Comparison of ENCODE assay signal across 8 cellular contexts in the genomic region with DNA sequence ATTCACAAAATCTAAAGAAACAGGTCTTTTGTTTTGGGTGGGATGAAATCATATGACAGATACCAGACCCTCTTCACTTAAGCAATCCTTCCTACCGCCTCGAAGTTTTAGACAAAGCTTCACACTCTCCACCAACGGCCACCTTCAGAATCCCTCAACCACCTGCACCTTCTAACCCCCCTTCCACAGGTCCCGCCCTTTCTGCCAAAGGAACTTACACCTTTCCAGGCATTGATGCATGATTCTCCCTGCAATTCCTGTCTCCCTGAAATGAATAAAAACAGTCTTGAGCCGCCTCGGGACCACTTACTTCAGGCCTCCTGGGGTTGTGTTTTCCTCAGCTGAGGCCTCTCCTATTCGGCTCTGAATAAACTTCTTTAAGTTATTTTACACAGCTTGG. TPM values are rescaled to one million over a fixed set of nuclear protein-coding genes. Genes with fewer than 3 reads are reported as not detected.
DNase-seq lines count a peak whose midpoint lies in the region; ATAC-seq, FAIRE-seq and TF ChIP-seq lines count a peak whose summit lies in the region.

No MANE protein-coding gene starts in this region.

- H3K4me3 ChIP-seq in GM12878 (peak overlapping the region; percentile 78), right lobe of liver (peak overlapping the region; percentile 68 to 93 (median 87)), tibial artery (peak overlapping the region; percentile 83 to 98)

- in situ Hi-C loops in GM12878 (cut with MboI): no loop called here

- intact Hi-C loops in GM12878 (cut with micrococcal nuclease; ENCODE audit: unreplicated experiment): no loop called here
- intact Hi-C loops in right lobe of liver (cut with DNase I): no loop called here
- intact Hi-C loops in tibial artery (cut with DNase I; ENCODE audit: low total_unique reads): no loop called here

- FAIRE-seq in GM12878 (lab: Jason Lieb, UNC): no peak

- H3K4me1 Mint-ChIP-seq in activated T-cell treated with anti-CD3 and anti-CD28 coated beads, Interleukin-2, amount 50 U/mL, for 4 hours (ENCODE audit: low read depth): peaks cover 10% of the 10 kb centered on the region

- RAD21 ChIA-PET in GM12878 (lab: Charles Lee; ENCODE audit: unreplicated experiment): interaction anchor here (1.0 kb wide), 1 partner anchor 71 kb away, joined by 3 read pairs; no protein-coding TSS in a partner anchor

- TF ChIP-seq EP300 in GM12878 (IDR thresholded peaks at IDR 0.05; ENCODE audit: borderline replicate concordance in 1 of 2, control insufficient read depth in 1 of 2, low read depth in 2 of 2, low read length in 2 of 2): no peak

- CTCF ChIA-PET in GM12878 (lab: Yijun Ruan, JAX): interaction anchor here (0.5 to 3.0 kb wide), 4 partner anchors 19 to 110 kb away, joined by 3 to 14 read pairs (median 4); a partner anchor contains a TSS

- no peak overlapping the region; the same call in 1 of the 2 replicates for H3K27ac ChIP-seq in GM12878 (ENCODE audit: control insufficient read depth, insufficient read depth)
- peak overlapping the region in 2 of 3 donors; percentile 88 to 91 for H3K27ac ChIP-seq in right lobe of liver
- peak overlapping the region; percentile 94 to 97 for H3K27ac ChIP-seq in tibial artery

- H3K27me3 ChIP-seq in GM12878 (replicated peaks in 1 of 2; ENCODE audit: control insufficient read depth in 2 of 2, insufficient read depth in 2 of 2, low read length in 1 of 2): no peaks in the 10 kb centered on the region
- no peaks in the 10 kb centered on the region for H3K27me3 ChIP-seq in right lobe of liver
- H3K27me3 ChIP-seq in tibial artery: no peaks in the 10 kb centered on the region

- H3K4me1 ChIP-seq in GM12878 (ENCODE audit: control insufficient read depth, insufficient read depth, low read length): no peaks in the 10 kb centered on the region
- H3K4me1 ChIP-seq in right lobe of liver: peaks cover 0 to 12% (median 0%) of the 10 kb centered on the region in 4 donors
- H3K4me1 ChIP-seq in tibial artery: peaks cover 0 to 18% (median 7%) of the 10 kb centered on the region in 4 donors

- BruUV-seq in GM12878 (replicated peaks; lab: Mats Ljungman, UMichigan): no TSS peak

- no peak for TF ChIP-seq RAD21 in GM12878 (IDR thresholded peaks at IDR 0.05; ENCODE audit: insufficient read depth, low read depth, low read length)

- no peak for DNase-seq in activated T-cell treated with anti-CD3 and anti-CD28 coated beads, Interleukin-2, amount 50 U/mL, for 4 hours
- no peak for DNase-seq in activated T-cell treated with anti-CD3 and anti-CD28 coated beads, Interleukin-2, amount 50 U/mL, for 48 hours
- DNase-seq in GM12878 (ENCODE audit: low read depth, low spot score) (no peak), right lobe of liver (no peak), tibial artery (no peak), D341Med (ENCODE audit: low spot score) (no peak)
- no peak for DNase-seq in activated CD8-positive, alpha-beta memory T cell treated with anti-CD3 and anti-CD28 coated beads, Interleukin-2, amount 50 U/mL, for 48 hours

- SMC1A ChIA-PET in GM12878 (lab: Charles Lee; ENCODE audit: uncharacterized antibody, unreplicated experiment): interaction anchor here (0.9 to 1.0 kb wide), 2 partner anchors 43 to 47 kb away, joined by 3 read pairs; no protein-coding TSS in a partner anchor

- TF ChIP-seq POLR2A in GM12878 (IDR thresholded peaks at IDR 0.05; ENCODE audit: low read depth, low read length) (no peak), right lobe of liver (IDR thresholded peaks at IDR 0.05) (no peak)

- POLR2A ChIA-PET in GM12878 (lab: Charles Lee): no interaction called here

- H3K36me3 ChIP-seq in GM12878 (ENCODE audit: control insufficient read depth in 2 of 2, insufficient read depth in 2 of 2, low read length in 1 of 2) (no peaks in the 10 kb centered on the region), right lobe of liver (no peaks in the 10 kb centered on the region), tibial artery (no peaks in the 10 kb centered on the region)

- no peaks in the 10 kb centered on the region for H4K20me1 ChIP-seq in GM12878 (ENCODE audit: control insufficient read depth, insufficient read depth)

- H2AFZ ChIP-seq in GM12878 (ENCODE audit: control insufficient read depth, low read depth, low read length): no peak overlapping the region

- H3K36me3 Mint-ChIP-seq in activated T-cell treated with anti-CD3 and anti-CD28 coated beads, Interleukin-2, amount 50 U/mL, for 4 hours (ENCODE audit: insufficient read depth): no peaks in the 10 kb centered on the region

- TF ChIP-seq CTCF in GM12878 (IDR thresholded peaks at IDR 0.05 in 2 of 3, conservative IDR thresholded peaks at IDR 0.05 in 1 of 3; ENCODE audit: control insufficient read depth in 2 of 3, extremely low read depth in 1 of 3, insufficient read depth in 1 of 3, low read depth in 3 of 3, low read length in 3 of 3) (no peak), right lobe of liver (IDR thresholded peaks at IDR 0.05) (no peak), tibial artery (IDR thresholded peaks at IDR 0.05) (no peak)

- H3K9me3 Mint-ChIP-seq in activated T-cell treated with anti-CD3 and anti-CD28 coated beads, Interleukin-2, amount 50 U/mL, for 4 hours: no peaks in the 10 kb centered on the region

- no peaks in the 10 kb centered on the region; the same call in 2 of the 3 replicates for H3K9me3 ChIP-seq in GM12878 (replicated peaks; ENCODE audit: control insufficient read depth, insufficient read depth, low read length)
- H3K9me3 ChIP-seq in right lobe of liver: no peaks in the 10 kb centered on the region
- no peaks in the 10 kb centered on the region for H3K9me3 ChIP-seq in tibial artery

- H3K9ac ChIP-seq in GM12878 (ENCODE audit: control insufficient read depth, insufficient read depth, low read length): peak overlapping the region; percentile 87; the same call in 1 of the 2 replicates

- peak overlapping the region; percentile 49 for H3K4me3 Mint-ChIP-seq in activated T-cell treated with anti-CD3 and anti-CD28 coated beads, Interleukin-2, amount 50 U/mL, for 4 hours

- H3K27me3 Mint-ChIP-seq in activated T-cell treated with anti-CD3 and anti-CD28 coated beads, Interleukin-2, amount 50 U/mL, for 4 hours (ENCODE audit: low read depth): peaks cover 6% of the 10 kb centered on the region

- H3K79me2 ChIP-seq in GM12878 (ENCODE audit: control insufficient read depth, insufficient read depth, low read length): no peaks in the 10 kb centered on the region; the same call in none of the 2 replicates

- peak overlapping the region; percentile 82 for H3K4me2 ChIP-seq in GM12878 (ENCODE audit: control insufficient read depth, insufficient read depth)

- WGBS in GM12878 (ENCODE audit: insufficient coverage, insufficient replicate concordance, low lambda C conversion rate, missing lambda C conversion rate): 95% methylated on average over 7 of the region's 7 CpGs
- 38% methylated on average over 6 of the region's 7 CpGs for WGBS in right lobe of liver (ENCODE audit: insufficient coverage, low coverage, low lambda C conversion rate, missing lambda C conversion rate)

- ATAC-seq in activated T-cell treated with anti-CD3 and anti-CD28 coated beads, Interleukin-2, amount 50 U/mL, for 4 hours: no peak
- ATAC-seq in GM12878 (no peak), right lobe of liver (no peak), GM19328 (IDR thresholded peaks at IDR 0.05; ENCODE audit: unreplicated experiment) (no peak)

RNA-seq across cellular contexts. Expression of a gene that starts 0.9 kb away (rescaled TPM):
- under 1 TPM; 0.16 to 0.57 (median 0.51) TPM for total RNA-seq in activated T-cell treated with anti-CD3 and anti-CD28 coated beads, Interleukin-2, amount 50 U/mL, for 4 hours
- total RNA-seq in GM12878 (2013; cell fraction: nucleolus; rRNA removed): 13.9 and 16.3 TPM in 2 replicates
- total RNA-seq in GM12878 (2014; rRNA removed): 0.79 and 0.82 TPM in 2 replicates
- 1.5 and 1.8 TPM in 2 replicates for total RNA-seq in GM12878 (2014; rRNA removed; fragmentation: Illumina TruSeq; extraction: Trizol)
- 1.2 and 1.3 TPM in 2 replicates for total RNA-seq in GM12878 (2021)
- polyA plus RNA-seq in GM12878 (2011; ENCODE audit: low read depth): 3.3 TPM
- polyA plus RNA-seq in GM12878 (2011; rRNA removed): 0.95 and 1.0 TPM in 2 replicates
- polyA plus RNA-seq in GM12878 (2011; cell fraction: cytosol; rRNA removed): 0.32 and 0.34 TPM in 2 replicates
- polyA plus RNA-seq in GM12878 (2011; cell fraction: nucleus; rRNA removed): 1.5 and 1.6 TPM in 2 replicates
- 3.2 and 5.3 TPM in 2 replicates for polyA plus RNA-seq in GM12878 (2012)
- 2.0 and 2.5 TPM in 2 replicates for polyA plus RNA-seq in GM12878 (2014; fragmentation: Illumina TruSeq; extraction: Trizol)
- polyA plus RNA-seq in GM12878 (2014; fragmentation: Nextera tagmentation; extraction: Ambion mirVana): 1 to 10 TPM; 1.7 to 1.8 TPM
- polyA plus RNA-seq in GM12878 (2014; rRNA removed): 1.0 and 1.3 TPM in 2 replicates
- polyA plus RNA-seq in GM12878 (2016; fragmentation: Nextera tagmentation; extraction: Ambion mirVana): 1 to 10 TPM; 2.5 to 2.9 TPM
- polyA minus RNA-seq in GM12878 (2011; rRNA and poly(A)+ RNA removed): 1.3 and 1.8 TPM in 2 replicates
- not detected in 2 replicates for polyA minus RNA-seq in GM12878 (2011; cell fraction: cytosol; rRNA and poly(A)+ RNA removed)
- 0.60 and 1.1 TPM in 2 replicates for polyA minus RNA-seq in GM12878 (2011; cell fraction: nucleus; rRNA and poly(A)+ RNA removed)
- total RNA-seq in right lobe of liver: 1 to 10 TPM; 1.1 to 7.4 (median 2.5) TPM

RNA-seq across cellular contexts. Expression of a gene that starts 18.2 kb away (rescaled TPM):
- under 1 TPM; 0.13 to 0.28 (median 0.19) TPM for total RNA-seq in activated T-cell treated with anti-CD3 and anti-CD28 coated beads, Interleukin-2, amount 50 U/mL, for 4 hours
- total RNA-seq in GM12878 (2013; cell fraction: nucleolus; rRNA removed): 24.9 and 26.8 TPM in 2 replicates
- total RNA-seq in GM12878 (2014; rRNA removed) (0.68 and 1.3 TPM in 2 replicates), GM12878 (2014; rRNA removed; fragmentation: Illumina TruSeq; extraction: Trizol) (1.1 and 1.7 TPM in 2 replicates), GM12878 (2021) (0.74 TPM in 2 replicates), right lobe of liver (under 1 TPM in 4 of 6 experiments, not detected in 2; 0.29 to 0.32 (median 0.31) TPM)
- polyA plus RNA-seq in GM12878 (2011; ENCODE audit: low read depth): 0.43 TPM
- polyA plus RNA-seq in GM12878 (2011; rRNA removed) (1.3 and 1.8 TPM in 2 replicates), GM12878 (2014; fragmentation: Illumina TruSeq; extraction: Trizol) (0.63 and 0.97 TPM in 2 replicates), GM12878 (2014; fragmentation: Nextera tagmentation; extraction: Ambion mirVana) (under 1 TPM; 0.24 to 0.79 TPM), GM12878 (2014; rRNA removed) (0.30 and 0.33 TPM in 2 replicates), GM12878 (2016; fragmentation: Nextera tagmentation; extraction: Ambion mirVana) (under 1 TPM; 0.44 to 0.82 TPM)
- 0.52 and 0.69 TPM in 2 replicates for polyA plus RNA-seq in GM12878 (2011; cell fraction: cytosol; rRNA removed)
- polyA plus RNA-seq in GM12878 (2011; cell fraction: nucleus; rRNA removed): 1.2 TPM in 2 replicates
- polyA plus RNA-seq in GM12878 (2012): 0.79 and 0.83 TPM in 2 replicates
- 2.6 and 3.7 TPM in 2 replicates for polyA minus RNA-seq in GM12878 (2011; rRNA and poly(A)+ RNA removed)
- 0.52 and 1.7 TPM in 2 replicates for polyA minus RNA-seq in GM12878 (2011; cell fraction: cytosol; rRNA and poly(A)+ RNA removed)
- polyA minus RNA-seq in GM12878 (2011; cell fraction: nucleus; rRNA and poly(A)+ RNA removed): 1.7 and 2.1 TPM in 2 replicates

RNA-seq across cellular contexts. Expression of a gene that starts 29.9 kb away (rescaled TPM):
- total RNA-seq in activated T-cell treated with anti-CD3 and anti-CD28 coated beads, Interleukin-2, amount 50 U/mL, for 4 hours: 1 to 10 TPM; 1.9 to 3.1 (median 2.8) TPM
- total RNA-seq in GM12878 (2013; cell fraction: nucleolus; rRNA removed): 1.1 and 1.4 TPM in 2 replicates
- total RNA-seq in GM12878 (2014; rRNA removed) (0.96 and 1.0 TPM in 2 replicates), GM12878 (2014; rRNA removed; fragmentation: Illumina TruSeq; extraction: Trizol) (1.0 and 1.1 TPM in 2 replicates), GM12878 (2021) (1.1 and 1.4 TPM in 2 replicates), right lobe of liver (1 to 10 TPM; 2.2 to 8.6 (median 3.1) TPM)
- 2.2 TPM for polyA plus RNA-seq in GM12878 (2011; ENCODE audit: low read depth)
- polyA plus RNA-seq in GM12878 (2011; rRNA removed) (0.16 and 0.24 TPM in 2 replicates), GM12878 (2014; fragmentation: Illumina TruSeq; extraction: Trizol) (0.93 and 1.5 TPM in 2 replicates), GM12878 (2014; fragmentation: Nextera tagmentation; extraction: Ambion mirVana) (under 1 TPM; 0.16 to 0.26 TPM), GM12878 (2014; rRNA removed) (0.38 and 0.47 TPM in 2 replicates), GM12878 (2016; fragmentation: Nextera tagmentation; extraction: Ambion mirVana) (under 1 TPM; 0.42 to 0.96 TPM)
- 0.07 and 0.10 TPM in 2 replicates for polyA plus RNA-seq in GM12878 (2011; cell fraction: cytosol; rRNA removed)
- 0.09 and 0.13 TPM in 2 replicates for polyA plus RNA-seq in GM12878 (2011; cell fraction: nucleus; rRNA removed)
- polyA plus RNA-seq in GM12878 (2012): 2.9 and 3.5 TPM in 2 replicates
- polyA minus RNA-seq in GM12878 (2011; rRNA and poly(A)+ RNA removed): 0.07 and 0.10 TPM in 2 replicates
- not detected in 2 replicates for polyA minus RNA-seq in GM12878 (2011; cell fraction: cytosol; rRNA and poly(A)+ RNA removed)
- 0.10 and 0.12 TPM in 2 replicates for polyA minus RNA-seq in GM12878 (2011; cell fraction: nucleus; rRNA and poly(A)+ RNA removed)
